In the genomic region with DNA sequence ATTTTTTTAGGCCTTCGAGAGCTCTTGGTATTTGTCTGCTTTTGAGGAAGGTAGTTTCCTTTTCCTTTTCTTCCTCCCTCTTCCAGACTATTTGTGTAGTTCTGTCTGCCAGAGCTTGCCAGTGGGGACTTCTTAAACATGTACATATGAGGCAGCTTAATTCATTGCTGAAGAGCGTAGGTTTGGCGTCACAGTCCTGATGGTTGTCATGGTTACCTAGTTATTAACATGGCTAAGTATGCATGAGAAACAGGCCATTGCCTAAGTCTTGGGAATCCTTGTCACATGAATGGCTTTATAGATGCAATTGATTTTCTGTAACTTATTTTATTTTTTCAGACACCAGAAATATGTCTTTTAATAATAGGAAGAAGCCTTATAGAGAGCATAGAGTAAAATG, we compare ENCODE assay signal across 1 cellular context.
TF ChIP-seq lines count a peak whose summit lies in the region.

No MANE protein-coding gene starts in this region.

TF ChIP-seq in IMR-90, 13 proteins besides CTCF, POLR2A, EP300 and RAD21:
- no peak for TF ChIP-seq RCOR1 (IDR thresholded peaks at IDR 0.05; ENCODE audit: insufficient replicate concordance, low read length)
- TF ChIP-seq, protein P1, sequence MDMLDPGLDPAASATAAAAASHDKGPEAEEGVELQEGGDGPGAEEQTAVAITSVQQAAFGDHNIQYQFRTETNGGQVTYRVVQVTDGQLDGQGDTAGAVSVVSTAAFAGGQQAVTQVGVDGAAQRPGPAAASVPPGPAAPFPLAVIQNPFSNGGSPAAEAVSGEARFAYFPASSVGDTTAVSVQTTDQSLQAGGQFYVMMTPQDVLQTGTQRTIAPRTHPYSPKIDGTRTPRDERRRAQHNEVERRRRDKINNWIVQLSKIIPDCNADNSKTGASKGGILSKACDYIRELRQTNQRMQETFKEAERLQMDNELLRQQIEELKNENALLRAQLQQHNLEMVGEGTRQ (IDR thresholded peaks at IDR 0.05; ENCODE audit: low read depth, low read length) = no peak
- TF ChIP-seq FOS (IDR thresholded peaks at IDR 0.05; ENCODE audit: low read depth, low read length) = no peak
- TF ChIP-seq RFX5 (IDR thresholded peaks at IDR 0.05; ENCODE audit: low read depth, low read length) = no peak
- TF ChIP-seq BHLHE40 (IDR thresholded peaks at IDR 0.05; ENCODE audit: low read depth, low read length) = no peak
- no peak for TF ChIP-seq SMC3 (IDR thresholded peaks at IDR 0.05; ENCODE audit: low read depth, low read length)
- TF ChIP-seq NFE2L2 (IDR thresholded peaks at IDR 0.05; ENCODE audit: low read depth, low read length) = no peak
- TF ChIP-seq, protein P2, sequence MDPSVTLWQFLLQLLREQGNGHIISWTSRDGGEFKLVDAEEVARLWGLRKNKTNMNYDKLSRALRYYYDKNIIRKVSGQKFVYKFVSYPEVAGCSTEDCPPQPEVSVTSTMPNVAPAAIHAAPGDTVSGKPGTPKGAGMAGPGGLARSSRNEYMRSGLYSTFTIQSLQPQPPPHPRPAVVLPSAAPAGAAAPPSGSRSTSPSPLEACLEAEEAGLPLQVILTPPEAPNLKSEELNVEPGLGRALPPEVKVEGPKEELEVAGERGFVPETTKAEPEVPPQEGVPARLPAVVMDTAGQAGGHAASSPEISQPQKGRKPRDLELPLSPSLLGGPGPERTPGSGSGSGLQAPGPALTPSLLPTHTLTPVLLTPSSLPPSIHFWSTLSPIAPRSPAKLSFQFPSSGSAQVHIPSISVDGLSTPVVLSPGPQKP (IDR thresholded peaks at IDR 0.05; ENCODE audit: borderline replicate concordance, low read depth, low read length) = no peak
- no peak for TF ChIP-seq MAZ (IDR thresholded peaks at IDR 0.05; ENCODE audit: borderline replicate concordance, low read depth, low read length)
- TF ChIP-seq MXI1 (IDR thresholded peaks at IDR 0.05; ENCODE audit: borderline replicate concordance, low read depth, low read length) = no peak
- no peak for TF ChIP-seq CHD1 (IDR thresholded peaks at IDR 0.05; ENCODE audit: low read depth, low read length)
- no peak for TF ChIP-seq MAFK (IDR thresholded peaks at IDR 0.05; ENCODE audit: low read depth, low read length)
- TF ChIP-seq CEBPB (IDR thresholded peaks at IDR 0.05; ENCODE audit: low read depth, low read length) = no peak
